In the genomic region with DNA sequence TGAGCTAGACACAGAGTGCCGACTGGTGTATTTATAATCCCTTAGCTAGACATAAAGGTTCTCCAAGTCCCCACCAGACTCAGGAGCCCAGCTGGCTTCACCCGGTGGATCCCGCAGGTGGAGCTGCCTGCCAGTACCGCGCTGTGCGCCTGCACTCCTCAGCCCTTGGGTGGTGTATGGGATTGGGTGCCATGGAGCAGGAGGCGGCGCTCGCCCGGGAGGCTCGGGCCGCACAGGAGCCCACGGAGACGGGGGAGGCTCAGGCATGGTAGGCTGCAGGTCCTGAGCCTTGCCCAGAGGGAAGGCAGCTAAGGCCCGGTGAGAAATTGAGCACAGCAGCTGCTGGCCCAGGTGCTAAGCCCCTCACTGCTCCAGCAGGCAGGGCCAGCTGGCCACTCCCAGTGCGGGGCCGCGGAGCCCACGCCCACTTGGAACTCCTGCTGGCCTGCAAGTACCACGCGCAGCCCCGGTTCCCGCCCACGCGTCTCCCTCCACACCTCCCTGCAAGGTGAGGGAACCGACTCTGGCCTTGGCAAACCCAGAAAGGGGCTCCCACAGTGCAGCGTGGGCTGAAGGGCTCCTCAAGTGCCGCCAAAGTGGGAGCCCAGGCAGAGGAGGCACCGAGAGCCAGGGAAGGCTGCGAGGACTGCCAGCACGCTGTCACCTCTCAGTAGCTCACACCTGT, we compare ENCODE assay signal across 6 cellular contexts.
"Had no signal": no experiment of that assay in that cellular context is flagged by ENCODE, and none has a peak within 500 bp of the region (broad histone marks: within the 10 kb centered on the region; RNA-seq: fewer than 3 reads in every experiment).

No MANE protein-coding gene starts in this region.

- H3K4me2 ChIP-seq: GM23338 had no signal

- H3K4me3 Mint-ChIP-seq: GM23338, H9 had no signal

- H3K36me3 Mint-ChIP-seq: IgD-negative memory B cell had no signal

- H2AFZ ChIP-seq: GM23338 had no signal

- H3K4me3 ChIP-seq: GM23338 had no signal

- H3K27ac Mint-ChIP-seq: GM23338, H9, IgD-negative memory B cell had no signal

- H3K27ac ChIP-seq: HL-60 had no signal

- DNase-seq: H9, HCEC 1CT had no signal

- H3K4me1 Mint-ChIP-seq: GM23338, IgD-negative memory B cell had no signal

- ATAC-seq: GM23338, HepG2 had no signal
